ENCODE assay signal across 17 cellular contexts in the genomic region with DNA sequence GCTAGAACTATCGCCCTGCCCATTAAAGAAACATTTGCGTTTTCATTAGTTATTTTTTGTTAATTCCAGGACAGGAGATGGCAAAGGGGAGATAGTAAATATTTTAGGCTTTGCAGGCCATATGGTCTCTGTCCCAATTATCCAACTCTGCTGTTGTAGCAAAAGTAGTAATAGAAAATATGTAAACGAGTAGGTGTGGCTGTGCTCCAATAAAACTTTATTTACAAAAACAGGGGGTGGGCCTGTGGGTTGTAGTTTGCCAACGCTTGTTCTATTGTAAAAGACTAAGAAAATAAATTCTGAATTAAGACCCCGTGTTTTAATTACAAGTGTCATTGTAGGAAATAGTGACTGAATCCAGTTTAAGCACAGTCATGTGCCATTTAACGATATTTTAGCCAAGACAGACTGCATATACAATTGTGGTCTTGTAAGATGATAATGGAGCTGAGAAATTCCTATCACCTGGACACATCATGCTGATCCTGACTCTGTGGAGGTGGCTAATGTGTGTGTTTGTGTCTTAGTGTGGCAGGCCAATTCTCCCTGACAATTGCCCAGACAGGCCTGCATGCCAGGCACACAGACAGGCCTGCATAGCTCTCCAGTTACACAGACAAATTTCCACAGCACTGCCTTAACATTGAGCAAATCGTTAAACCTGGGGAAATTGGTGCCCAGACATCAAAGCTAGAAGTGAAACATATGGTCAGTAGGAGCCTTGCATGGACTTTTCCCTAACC.
DNase-seq lines count a peak whose midpoint lies in the region; ATAC-seq and TF ChIP-seq lines count a peak whose summit lies in the region.
"Had no signal": no experiment of that assay in that cellular context is flagged by ENCODE, and none has a peak within 500 bp of the region (broad histone marks: within the 10 kb centered on the region; RNA-seq: fewer than 3 reads in every experiment).

No MANE protein-coding gene starts in this region.

- no peak for ATAC-seq in HG02885 (IDR thresholded peaks at IDR 0.05; ENCODE audit: poor library complexity, unreplicated experiment)
- ATAC-seq: HepG2 had no signal

- H3K4me3 Mint-ChIP-seq in MCF 10A (ENCODE audit: unreplicated experiment): no peak overlapping the region
- no peak overlapping the region for H3K4me3 Mint-ChIP-seq in nephron progenitor cell
- H3K4me3 Mint-ChIP-seq: CD8-positive, alpha-beta memory T cell had no signal

- H3K27ac ChIP-seq in breast epithelium (no peak overlapping the region), epithelial cell of prostate (peak overlapping the region; percentile 85)
- H3K27ac ChIP-seq: 22Rv1, BLaER1, GM23248 had no signal

- POLR2A ChIA-PET in MCF 10A (lab: Yijun Ruan, JAX): no interaction called here

- no peak for TF ChIP-seq POLR2A in breast epithelium (IDR thresholded peaks at IDR 0.05)

- intact Hi-C loops in MCF 10A (cut with micrococcal nuclease) (no loop called here), breast epithelium (cut with DNase I; ENCODE audit: low total_unique reads) (no loop called here)

- no peaks in the 10 kb centered on the region for H3K27me3 ChIP-seq in breast epithelium
- H3K27me3 ChIP-seq: BLaER1 had no signal

- CTCF ChIA-PET in MCF 10A (lab: Yijun Ruan, JAX): interaction anchor here (1.8 kb wide), 1 partner anchor 23 kb away, joined by 15 read pairs; no protein-coding TSS in a partner anchor

- no peaks in the 10 kb centered on the region for H3K9me3 Mint-ChIP-seq in MCF 10A (ENCODE audit: unreplicated experiment)
- peaks cover 2% of the 10 kb centered on the region for H3K9me3 Mint-ChIP-seq in nephron progenitor cell

- TF ChIP-seq CTCF in MCF 10A (IDR thresholded peaks at IDR 0.05; ENCODE audit: unreplicated experiment) (no peak), breast epithelium (IDR thresholded peaks at IDR 0.05) (no peak), nephron progenitor cell (IDR thresholded peaks at IDR 0.05) (no peak)

- H3K36me3 ChIP-seq in breast epithelium: no peaks in the 10 kb centered on the region
- H3K36me3 ChIP-seq: BLaER1 had no signal

- no peak overlapping the region for H3K4me3 ChIP-seq in breast epithelium
- H3K4me3 ChIP-seq: BLaER1, GM23248 had no signal

- DNase-seq in MCF 10A (ENCODE audit: unreplicated experiment) (no peak), breast epithelium (ENCODE audit: low spot score in 2 of 2) (no peak), epithelial cell of prostate (ENCODE audit: low read depth, low spot score) (no peak), nephron progenitor cell (no peak), 8988T (no peak)
- DNase-seq in activated CD8-positive, alpha-beta memory T cell treated with anti-CD3 and anti-CD28 coated beads for 24 hours: no peak
- DNase-seq: AML-193; Caco-2; CD8-positive, alpha-beta memory T cell; DMS53; GF-D8; GM23248; H7 had no signal

- peaks cover 23% of the 10 kb centered on the region for H3K4me1 Mint-ChIP-seq in MCF 10A (ENCODE audit: insufficient read depth, unreplicated experiment)
- peaks cover 32% of the 10 kb centered on the region for H3K4me1 Mint-ChIP-seq in nephron progenitor cell
- H3K4me1 Mint-ChIP-seq: CD8-positive, alpha-beta memory T cell had no signal

- H3K27me3 Mint-ChIP-seq in MCF 10A (ENCODE audit: insufficient read depth, unreplicated experiment) (no peaks in the 10 kb centered on the region), nephron progenitor cell (ENCODE audit: low read depth, poor library complexity) (peaks cover 4% of the 10 kb centered on the region)

- no peaks in the 10 kb centered on the region for H3K4me1 ChIP-seq in breast epithelium
- H3K4me1 ChIP-seq: BLaER1, Caco-2 had no signal

- H3K36me3 Mint-ChIP-seq in MCF 10A (ENCODE audit: insufficient read depth, unreplicated experiment) (peaks cover 8% of the 10 kb centered on the region), nephron progenitor cell (ENCODE audit: low read depth) (no peaks in the 10 kb centered on the region)

- H3K9me3 ChIP-seq in breast epithelium: no peaks in the 10 kb centered on the region
- H3K9me3 ChIP-seq: Caco-2 had no signal

- H3K27ac Mint-ChIP-seq in MCF 10A (ENCODE audit: low read depth, unreplicated experiment): peak overlapping the region; percentile 27
- peak overlapping the region; percentile 12 for H3K27ac Mint-ChIP-seq in nephron progenitor cell
- H3K27ac Mint-ChIP-seq: CD8-positive, alpha-beta memory T cell had no signal

- no TSS peak for BruUV-seq in MCF 10A (replicated peaks; lab: Mats Ljungman, UMichigan)
